In genomic region chr11:115313224-115313838, GRCh38 we compare ENCODE assay signal across 33 cellular contexts.
"Had no signal": no experiment of that assay in that cellular context is flagged by ENCODE, and none has a peak within 500 bp of the region (broad histone marks: within the 10 kb centered on the region; RNA-seq: fewer than 3 reads in every experiment).

No MANE protein-coding gene starts in this region.

- H3K27me3 Mint-ChIP-seq: activated CD4-positive, alpha-beta memory T cell treated with anti-CD3 and anti-CD28 coated beads, Interleukin-2, amount 10 ng/mL, durations not matched to agents 7 days and 5 days; activated naive CD4-positive, alpha-beta T cell treated with anti-CD3 and anti-CD28 coated beads, Interleukin-2, amount 10 ng/mL, durations not matched to agents 7 days and 5 days; activated naive CD8-positive, alpha-beta T cell; activated naive CD8-positive, alpha-beta T cell treated with anti-CD3 and anti-CD28 coated beads, Interleukin-2, amount 50 U/mL, for 24 hours had no signal

- H3K36me3 Mint-ChIP-seq: activated CD8-positive, alpha-beta memory T cell treated with anti-CD3 and anti-CD28 coated beads, Interleukin-2, amount 10 ng/mL, durations not matched to agents 7 days and 5 days; activated naive CD4-positive, alpha-beta T cell treated with anti-CD3 and anti-CD28 coated beads, Interleukin-2, amount 10 ng/mL, durations not matched to agents 7 days and 5 days; activated naive CD8-positive, alpha-beta T cell had no signal

- H3K4me3 Mint-ChIP-seq: activated CD4-positive, alpha-beta memory T cell treated with anti-CD3 and anti-CD28 coated beads, Interleukin-2, amount 10 ng/mL, durations not matched to agents 7 days and 5 days; activated CD8-positive, alpha-beta memory T cell treated with anti-CD3 and anti-CD28 coated beads, Interleukin-2, amount 10 ng/mL, durations not matched to agents 7 days and 5 days; activated naive CD4-positive, alpha-beta T cell treated with anti-CD3 and anti-CD28 coated beads, Interleukin-2, amount 10 ng/mL, durations not matched to agents 7 days and 5 days; activated naive CD8-positive, alpha-beta T cell; activated naive CD8-positive, alpha-beta T cell treated with anti-CD3 and anti-CD28 coated beads, Interleukin-2, amount 50 U/mL, for 24 hours had no signal

- ATAC-seq: activated CD8-positive, alpha-beta memory T cell treated with anti-CD3 and anti-CD28 coated beads, Interleukin-2, amount 10 ng/mL, durations not matched to agents 7 days and 5 days; activated naive CD8-positive, alpha-beta T cell treated with anti-CD3 and anti-CD28 coated beads, Interleukin-2, amount 50 U/mL, for 24 hours had no signal

- H3K4me2 ChIP-seq: KMS-11 had no signal

- H3K4me1 Mint-ChIP-seq: activated CD4-positive, alpha-beta memory T cell treated with anti-CD3 and anti-CD28 coated beads, Interleukin-2, amount 10 ng/mL, durations not matched to agents 7 days and 5 days; activated CD8-positive, alpha-beta memory T cell treated with anti-CD3 and anti-CD28 coated beads, Interleukin-2, amount 10 ng/mL, durations not matched to agents 7 days and 5 days; activated naive CD4-positive, alpha-beta T cell treated with anti-CD3 and anti-CD28 coated beads, Interleukin-2, amount 10 ng/mL, durations not matched to agents 7 days and 5 days; activated naive CD8-positive, alpha-beta T cell treated with anti-CD3 and anti-CD28 coated beads, Interleukin-2, amount 50 U/mL, for 24 hours had no signal

- H3K9me3 Mint-ChIP-seq: activated CD4-positive, alpha-beta memory T cell treated with anti-CD3 and anti-CD28 coated beads, Interleukin-2, amount 10 ng/mL, durations not matched to agents 7 days and 5 days; activated naive CD4-positive, alpha-beta T cell treated with anti-CD3 and anti-CD28 coated beads, Interleukin-2, amount 10 ng/mL, durations not matched to agents 7 days and 5 days; activated naive CD8-positive, alpha-beta T cell treated with anti-CD3 and anti-CD28 coated beads, Interleukin-2, amount 50 U/mL, for 24 hours had no signal

- H3K27ac ChIP-seq: brain microvascular endothelial cell, KMS-11, VCaP had no signal

- H3K27ac Mint-ChIP-seq: activated CD4-positive, alpha-beta memory T cell treated with anti-CD3 and anti-CD28 coated beads, Interleukin-2, amount 10 ng/mL, durations not matched to agents 7 days and 5 days; activated CD8-positive, alpha-beta memory T cell treated with anti-CD3 and anti-CD28 coated beads, Interleukin-2, amount 10 ng/mL, durations not matched to agents 7 days and 5 days; activated naive CD4-positive, alpha-beta T cell treated with anti-CD3 and anti-CD28 coated beads, Interleukin-2, amount 10 ng/mL, durations not matched to agents 7 days and 5 days; activated naive CD8-positive, alpha-beta T cell; activated naive CD8-positive, alpha-beta T cell treated with anti-CD3 and anti-CD28 coated beads, Interleukin-2, amount 50 U/mL, for 24 hours had no signal

- H3K27me3 ChIP-seq: brain microvascular endothelial cell had no signal

- H3K9ac ChIP-seq: KMS-11 had no signal

- H3K36me3 ChIP-seq: brain microvascular endothelial cell had no signal

- DNase-seq: activated CD4-positive, alpha-beta memory T cell treated with anti-CD3 and anti-CD28 coated beads, Interleukin-2, amount 10 ng/mL, durations not matched to agents 7 days and 5 days; activated CD4-positive, alpha-beta T cell treated with anti-CD3 and anti-CD28 coated beads for 1 hour; activated CD4-positive, alpha-beta T cell treated with anti-CD3 and anti-CD28 coated beads for 48 hours; activated CD4-positive, CD25-positive, alpha-beta regulatory T cell; activated CD8-positive, alpha-beta memory T cell treated with anti-CD3 and anti-CD28 coated beads for 24 hours; activated CD8-positive, alpha-beta memory T cell treated with anti-CD3 and anti-CD28 coated beads, Interleukin-2, amount 10 ng/mL, durations not matched to agents 7 days and 5 days; activated CD8-positive, alpha-beta memory T cell treated with anti-CD3 and anti-CD28 coated beads, Interleukin-2, amount 50 U/mL, for 48 hours; activated effector memory CD4-positive, alpha-beta T cell treated with Interleukin-2 at 50 U/mL for 16 hours; activated naive CD4-positive, alpha-beta T cell treated with anti-CD3 and anti-CD28 coated beads, Interleukin-2, amount 10 ng/mL, durations not matched to agents 7 days and 5 days; activated naive CD8-positive, alpha-beta T cell treated with anti-CD3 and anti-CD28 coated beads, Interleukin-2, amount 50 U/mL, for 24 hours; activated T-cell treated with anti-CD3 and anti-CD28 coated beads, Interleukin-2, amount 50 U/mL, for 48 hours; anterior cingulate cortex; brain microvascular endothelial cell; central memory CD4-positive, alpha-beta T cell; MM.1S; MV-4-11; NCI-H1092; NCI-H1436 treated with DMSO at 0.1 percent for 48 hours; NCI-H1694 treated with DMSO at 0.1 percent for 48 hours; NCI-H2029; NCI-H345; NCI-H524 treated with DMSO at 0.1 percent for 48 hours; NCI-H748 treated with DMSO at 0.1 percent for 48 hours; NK-92 treated with Interleukin-12 subunit alpha and Interleukin-12 subunit beta, amount 100 ng/mL, for 24 hours; OCI-M1; Right ventricle myocardium superior; SW 1271; T-helper 1 cell; T-helper 2 cell; T-helper 9 cell had no signal
